In genomic region chr14:68191567-68192321, GRCh38 we compare ENCODE assay signal across 13 cellular contexts.
DNase-seq lines count a peak whose midpoint lies in the region; ATAC-seq and TF ChIP-seq lines count a peak whose summit lies in the region.
"Had no signal": no experiment of that assay in that cellular context is flagged by ENCODE, and none has a peak within 500 bp of the region (broad histone marks: within the 10 kb centered on the region; RNA-seq: fewer than 3 reads in every experiment).

No MANE protein-coding gene starts in this region.

- CTCF ChIA-PET in mammary epithelial cell (lab: Charles Lee; ENCODE audit: low non-redundant PET) = no interaction called here

- DNase-seq in COLO668 (lab: John Stamatoyannopoulos, UW; ENCODE audit: unreplicated experiment) = peak; percentile 42
- DNase-seq in LoVo (ENCODE audit: low spot score) = peak; percentile 90
- peak; percentile 91 for DNase-seq in mammary epithelial cell
- DNase-seq in mesothelial cell of epicardium (ENCODE audit: low spot score in 2 of 2, unreplicated experiment in 2 of 2) = no peak
- DNase-seq in 8988T = no peak
- no peak for DNase-seq in ascending aorta (ENCODE audit: low spot score in 2 of 2)
- DNase-seq: BE2C, head of caudate nucleus, NCI-H1694 treated with DMSO at 0.1 percent for 48 hours, posterior cingulate gyrus had no signal

- H3K36me3 Mint-ChIP-seq in mesothelial cell of epicardium = peaks cover 5% of the 10 kb centered on the region
- no peaks in the 10 kb centered on the region for H3K36me3 Mint-ChIP-seq in stimulated activated memory B cell treated with anti-CD40 and anti-IgM and Interleukin-4, amounts not matched to agents 10 μg/mL and 1 μg/mL and 100 μg/mL, for 72 hours

- TF ChIP-seq CTCF in mammary epithelial cell (conservative IDR thresholded peaks at IDR 0.05 in 1 of 2, IDR thresholded peaks at IDR 0.05 in 1 of 2; ENCODE audit: extremely low read depth in 1 of 2, insufficient read depth in 1 of 2, low read depth in 1 of 2, low read length in 2 of 2) (no peak), mesothelial cell of epicardium (IDR thresholded peaks at IDR 0.05; ENCODE audit: unreplicated experiment) (no peak), ascending aorta (IDR thresholded peaks at IDR 0.05) (no peak)

- no peak for ATAC-seq in HG02870 (IDR thresholded peaks at IDR 0.05; ENCODE audit: unreplicated experiment)
- no peak for ATAC-seq in stimulated activated memory B cell treated with anti-CD40 and anti-IgM and Interleukin-4, amounts not matched to agents 10 μg/mL and 1 μg/mL and 100 μg/mL, for 72 hours
- ATAC-seq: activated naive CD4-positive, alpha-beta T cell treated with anti-CD3 and anti-CD28 coated beads, Interleukin-2, amount 50 U/mL, for 72 hours had no signal

- H3K4me1 Mint-ChIP-seq in mesothelial cell of epicardium = peaks cover 53% of the 10 kb centered on the region
- H3K4me1 Mint-ChIP-seq in stimulated activated memory B cell treated with anti-CD40 and anti-IgM and Interleukin-4, amounts not matched to agents 10 μg/mL and 1 μg/mL and 100 μg/mL, for 72 hours = no peaks in the 10 kb centered on the region

- peak overlapping the region; percentile 3 for H2AFZ ChIP-seq in mammary epithelial cell (ENCODE audit: low read depth, low read length)

- no peaks in the 10 kb centered on the region for H3K27me3 Mint-ChIP-seq in mesothelial cell of epicardium (ENCODE audit: low read depth)
- H3K27me3 Mint-ChIP-seq in stimulated activated memory B cell treated with anti-CD40 and anti-IgM and Interleukin-4, amounts not matched to agents 10 μg/mL and 1 μg/mL and 100 μg/mL, for 72 hours = no peaks in the 10 kb centered on the region

- H3K4me3 ChIP-seq in mammary epithelial cell (replicated peaks in 1 of 3; ENCODE audit: insufficient read depth in 1 of 3, low read depth in 2 of 3, low read length in 3 of 3) (no peak overlapping the region), ascending aorta (no peak overlapping the region)

- in situ Hi-C loops in mammary epithelial cell (cut with MboI; ENCODE audit: low sequenced_read_pairs in 2 of 2) = no loop called here

- H3K27ac Mint-ChIP-seq in mesothelial cell of epicardium = peak overlapping the region; percentile 60
- H3K27ac Mint-ChIP-seq in stimulated activated memory B cell treated with anti-CD40 and anti-IgM and Interleukin-4, amounts not matched to agents 10 μg/mL and 1 μg/mL and 100 μg/mL, for 72 hours = no peak overlapping the region
- H3K27ac Mint-ChIP-seq: activated naive CD4-positive, alpha-beta T cell treated with anti-CD3 and anti-CD28 coated beads, Interleukin-2, amount 50 U/mL, for 72 hours had no signal

- H3K9me3 ChIP-seq in mammary epithelial cell (replicated peaks; ENCODE audit: insufficient read depth, low read length) = no peaks in the 10 kb centered on the region
- no peaks in the 10 kb centered on the region for H3K9me3 ChIP-seq in ascending aorta
- H3K9me3 ChIP-seq: BE2C had no signal

- H3K27me3 ChIP-seq in mammary epithelial cell (ENCODE audit: insufficient read depth, low read length) (no peaks in the 10 kb centered on the region), ascending aorta (no peaks in the 10 kb centered on the region)

- no peak overlapping the region for H3K4me3 Mint-ChIP-seq in mesothelial cell of epicardium
- H3K4me3 Mint-ChIP-seq in stimulated activated memory B cell treated with anti-CD40 and anti-IgM and Interleukin-4, amounts not matched to agents 10 μg/mL and 1 μg/mL and 100 μg/mL, for 72 hours = no peak overlapping the region

- no peaks in the 10 kb centered on the region for H3K79me2 ChIP-seq in mammary epithelial cell (ENCODE audit: insufficient read depth, low read length)

- H3K9ac ChIP-seq in mammary epithelial cell (ENCODE audit: insufficient read depth, low read length) = no peak overlapping the region

- TSS peak; percentile 80 for BruUV-seq in mammary epithelial cell (replicated peaks; lab: Mats Ljungman, UMichigan)

- H3K4me2 ChIP-seq in mammary epithelial cell (ENCODE audit: insufficient read depth, low read depth, low read length) = no peak overlapping the region

- dilution Hi-C loops in mammary epithelial cell (cut with HindIII; ENCODE audit: low sequenced_read_pairs) = loop anchor here (5.0 kb wide), 1 partner anchor 54 kb away; no protein-coding TSS in a partner anchor

- H3K9me3 Mint-ChIP-seq in mesothelial cell of epicardium = peaks cover 4% of the 10 kb centered on the region
- H3K9me3 Mint-ChIP-seq in stimulated activated memory B cell treated with anti-CD40 and anti-IgM and Interleukin-4, amounts not matched to agents 10 μg/mL and 1 μg/mL and 100 μg/mL, for 72 hours = no peaks in the 10 kb centered on the region
- H3K9me3 Mint-ChIP-seq: activated naive CD4-positive, alpha-beta T cell treated with anti-CD3 and anti-CD28 coated beads, Interleukin-2, amount 50 U/mL, for 72 hours had no signal

- no peaks in the 10 kb centered on the region for H3K36me3 ChIP-seq in mammary epithelial cell (ENCODE audit: insufficient read depth, low read length)
- no peaks in the 10 kb centered on the region for H3K36me3 ChIP-seq in ascending aorta
- H3K36me3 ChIP-seq: BE2C had no signal

- no peaks in the 10 kb centered on the region for H4K20me1 ChIP-seq in mammary epithelial cell (ENCODE audit: insufficient read depth, low read length)

- intact Hi-C loops in mammary epithelial cell (cut with micrococcal nuclease) = loop anchor here (2.0 kb wide), 1 partner anchor 51 kb away; no protein-coding TSS in a partner anchor
- intact Hi-C loops in ascending aorta (cut with DNase I) = no loop called here

- H3K4me1 ChIP-seq in mammary epithelial cell (ENCODE audit: insufficient read depth, low read length) (no peaks in the 10 kb centered on the region), ascending aorta (no peaks in the 10 kb centered on the region)
- H3K4me1 ChIP-seq: BE2C had no signal

- H3K27ac ChIP-seq in mammary epithelial cell (ENCODE audit: insufficient read depth, low read depth, low read length) (no peak overlapping the region), ascending aorta (no peak overlapping the region)

Comparison
In these comparisons a context has a peak if more than half of its experiments do, and no peak if none do; other contexts are left out.
1. DNase-seq: peak in COLO668 (single experiment), LoVo (single experiment) and mammary epithelial cell (single experiment); none in mesothelial cell of epicardium (0 of 2), 8988T (single experiment) and ascending aorta (0 of 2).